ENCODE assay signal across 28 cellular contexts in the genomic region with DNA sequence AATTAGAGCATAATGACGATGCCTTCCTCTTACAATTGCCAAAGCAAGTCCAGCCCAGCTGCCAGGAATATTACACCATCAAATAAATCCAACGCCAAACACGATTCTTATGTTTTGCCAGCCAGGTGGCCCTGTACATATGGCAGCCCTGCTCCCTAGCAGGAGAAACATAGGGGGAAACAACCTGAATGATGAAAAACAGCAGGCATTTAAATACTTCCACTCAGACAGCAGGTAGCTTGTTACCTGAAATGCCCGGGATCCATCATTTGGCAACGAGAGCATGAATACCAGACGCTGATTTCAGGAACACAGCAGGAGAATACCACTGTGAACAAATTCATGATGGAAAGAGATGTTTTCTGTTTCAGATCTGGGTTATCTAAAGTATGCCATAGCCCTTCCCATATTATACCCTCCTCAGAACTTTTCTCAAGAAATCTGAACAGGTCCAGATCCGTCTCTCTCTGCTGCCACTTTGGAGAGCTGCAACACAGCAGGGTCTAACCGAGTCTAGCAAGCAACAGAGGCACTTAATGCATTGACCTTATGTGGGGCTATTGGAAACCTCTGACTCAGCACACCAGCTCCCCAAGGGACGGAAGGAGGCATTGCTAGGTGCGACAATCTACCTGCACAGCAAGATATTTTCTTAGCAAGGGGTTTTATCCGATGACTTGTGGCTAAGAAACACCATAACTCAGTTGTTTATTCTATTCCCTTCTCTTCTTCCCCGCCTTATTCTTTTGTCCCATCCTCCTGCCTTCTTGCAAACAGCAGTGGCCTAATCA.
DNase-seq lines count a peak whose midpoint lies in the region; ATAC-seq, FAIRE-seq and TF ChIP-seq lines count a peak whose summit lies in the region.
"Had no signal": no experiment of that assay in that cellular context is flagged by ENCODE, and none has a peak within 500 bp of the region (broad histone marks: within the 10 kb centered on the region; RNA-seq: fewer than 3 reads in every experiment).

No MANE protein-coding gene starts in this region.

- FAIRE-seq in K562 (lab: Jason Lieb, UNC): no peak
- FAIRE-seq: bronchial epithelial cell, GM12891 had no signal

- TF ChIP-seq CTCF in GM12865 (IDR thresholded peaks at IDR 0.05; ENCODE audit: insufficient read depth, low read depth, low read length, missing control alignments) (peak; percentile 16), K562 (IDR thresholded peaks at IDR 0.05 in 2 of 3, conservative IDR thresholded peaks at IDR 0.05 in 1 of 3; ENCODE audit: insufficient read depth in 2 of 3, low read depth in 1 of 3, low read length in 3 of 3) (peak in 1 of 3 experiments; percentile 15; a peak in 1 of 6 replicates), thyroid gland (IDR thresholded peaks at IDR 0.05) (no peak)

- TF ChIP-seq EP300 in K562 (IDR thresholded peaks at IDR 0.05; ENCODE audit: low read length): no peak

- in situ Hi-C loops in K562 (cut with MboI): no loop called here

- no peak overlapping the region for H3K9ac ChIP-seq in K562 (ENCODE audit: insufficient read depth in 1 of 2, low read depth in 2 of 2, low read length in 2 of 2)

- WGBS in K562 (ENCODE audit: insufficient coverage, low coverage, missing lambda C conversion rate): 0% methylated on average over 12 of the region's 12 CpGs
- 63 to 67% methylated on average over 12 of the region's 12 CpGs for WGBS in thyroid gland, 2 donors

- H4K20me1 ChIP-seq in K562 (replicated peaks; ENCODE audit: control insufficient read depth, insufficient read depth, low read length): no peaks in the 10 kb centered on the region

- H3K27me3 ChIP-seq in K562 (ENCODE audit: control insufficient read depth in 2 of 2, insufficient read depth in 2 of 2, low read length in 2 of 2) (no peaks in the 10 kb centered on the region), thyroid gland (no peaks in the 10 kb centered on the region)
- H3K27me3 ChIP-seq: tibial nerve had no signal

- H3K4me3 ChIP-seq in GM12865 (ENCODE audit: low read depth, low read length): no peak overlapping the region
- no peak overlapping the region for H3K4me3 ChIP-seq in K562
- no peak overlapping the region for H3K4me3 ChIP-seq in thyroid gland (replicated peaks in 1 of 3)
- H3K4me3 ChIP-seq: tibial nerve had no signal

- intact Hi-C loops in K562 (cut with micrococcal nuclease): no loop called here
- intact Hi-C loops in thyroid gland (cut with DNase I): no loop called here

- H3K9me1 ChIP-seq in K562 (ENCODE audit: control insufficient read depth, insufficient read depth, low read length): no peaks in the 10 kb centered on the region

- ATAC-seq in K562 (no peak), GM19023 (IDR thresholded peaks at IDR 0.05; ENCODE audit: unreplicated experiment) (no peak)
- ATAC-seq: left colon; natural killer cell treated with Interleukin-12 subunit alpha and Interleukin-12 subunit beta and Interleukin-15 and Interleukin-18, amount 100 ng/mL, for 72 hours had no signal

- no peaks in the 10 kb centered on the region for H3K9me3 ChIP-seq in K562 (replicated peaks; ENCODE audit: control insufficient read depth, insufficient read depth, low read depth, low read length)
- H3K9me3 ChIP-seq in thyroid gland: no peaks in the 10 kb centered on the region
- H3K9me3 ChIP-seq: tibial nerve had no signal

- CTCF ChIA-PET in HEK293T (lab: Yijun Ruan, JAX): interaction anchor here (1.0 kb wide), 1 partner anchor 10 kb away, joined by 3 read pairs; no protein-coding TSS in a partner anchor
- CTCF ChIA-PET in K562 (lab: Yijun Ruan, JAX; ENCODE audit: low intra/inter-chr PET ratio): no interaction called here

- TF ChIP-seq RAD21 in K562 (CRISPR knock-in tag; conservative IDR thresholded peaks at IDR 0.05 in 1 of 2, IDR thresholded peaks at IDR 0.05 in 1 of 2): no peak

- H3K36me3 ChIP-seq in K562 (ENCODE audit: control insufficient read depth, insufficient read depth, low read length) (no peaks in the 10 kb centered on the region), thyroid gland (no peaks in the 10 kb centered on the region)
- H3K36me3 ChIP-seq: tibial nerve had no signal

- H3K4me1 ChIP-seq in K562 (replicated peaks in 1 of 2; ENCODE audit: control insufficient read depth in 2 of 2, insufficient read depth in 2 of 2, low read length in 2 of 2) (no peaks in the 10 kb centered on the region), thyroid gland (no peaks in the 10 kb centered on the region)
- H3K4me1 ChIP-seq: tibial nerve had no signal

- peak; percentile 9 for DNase-seq in GM12865 (ENCODE audit: low read depth)
- DNase-seq in HEK293T (ENCODE audit: extremely low spot score): peak; percentile 30
- no peak for DNase-seq in K562 (ENCODE audit: extremely low read depth in 1 of 4, low spot score in 3 of 4)
- DNase-seq in left kidney (ENCODE audit: low read depth, low spot score): peak; percentile 9
- no peak for DNase-seq in NCI-H1092 (lab: John Stamatoyannopoulos, UW)
- DNase-seq in thyroid gland: no peak
- DNase-seq: activated CD4-positive, alpha-beta T cell treated with anti-CD3 and anti-CD28 coated beads, Interleukin-2, amount 10 ng/mL, durations not matched to agents 24 days and 14 days; activated gamma-delta T cell; AML-193; dermis blood vessel endothelial cell; EL; foreskin fibroblast; HFFc6; hypothalamus; left colon; NCI-H187; NCI-H510A treated with DMSO at 0.1 percent for 48 hours; posterior cingulate gyrus; SHP77 treated with DMSO at 0.1 percent for 48 hours; stimulated activated CD4-positive, alpha-beta T cell treated with anti-CD3 and anti-CD28 coated beads, Interleukin-2, amount 100 ng/mL, for 24 hours; stimulated activated naive CD4-positive, alpha-beta T cell treated with Interleukin-2 at 50 U/mL for 16 hours; T-helper 1 cell had no signal

- H3K4me2 ChIP-seq in K562 (ENCODE audit: insufficient read depth, low read length): no peak overlapping the region

- no peaks in the 10 kb centered on the region for H3K79me2 ChIP-seq in K562 (ENCODE audit: control insufficient read depth, insufficient read depth, low read length)

- no TSS peak for BruUV-seq in K562 (replicated peaks; lab: Mats Ljungman, UMichigan)

- no peak overlapping the region for H2AFZ ChIP-seq in K562 (ENCODE audit: low read depth, low read length)

- H3K27ac ChIP-seq in K562 (ENCODE audit: extremely low read depth, low read depth, low read length) (no peak overlapping the region), thyroid gland (no peak overlapping the region)
- H3K27ac ChIP-seq: epithelial cell of prostate, tibial nerve had no signal

- POLR2A ChIA-PET in HEK293T (lab: Yijun Ruan, JAX): no interaction called here
- POLR2A ChIA-PET in K562 (lab: Yijun Ruan, JAX): interaction anchor here (0.7 kb wide), 1 partner anchor 24 kb away, joined by 3 read pairs; no protein-coding TSS in a partner anchor

- TF ChIP-seq POLR2A in K562 (conservative IDR thresholded peaks at IDR 0.05): no peak
- TF ChIP-seq POLR2A in thyroid gland (IDR thresholded peaks at IDR 0.05): no peak

TF ChIP-seq in HEK293T, 16 proteins besides CTCF, POLR2A, EP300 and RAD21 (continues in another document):
- no peak for TF ChIP-seq HDGF (IDR thresholded peaks at IDR 0.05; ENCODE audit: borderline replicate concordance)
- TF ChIP-seq NFRKB (IDR thresholded peaks at IDR 0.05): no peak
- TF ChIP-seq BHLHE40 (IDR thresholded peaks at IDR 0.05; ENCODE audit: borderline replicate concordance): no peak
- TF ChIP-seq L3MBTL2 (conservative IDR thresholded peaks at IDR 0.05): no peak
- TF ChIP-seq SP1 (IDR thresholded peaks at IDR 0.05): no peak
- no peak for TF ChIP-seq ARNT (IDR thresholded peaks at IDR 0.05)
- TF ChIP-seq CTBP1 (IDR thresholded peaks at IDR 0.05; ENCODE audit: borderline replicate concordance): no peak
- no peak for TF ChIP-seq ELF4 (IDR thresholded peaks at IDR 0.05)
- no peak for TF ChIP-seq FOXM1 (IDR thresholded peaks at IDR 0.05; ENCODE audit: borderline replicate concordance)
- TF ChIP-seq, protein P1, sequence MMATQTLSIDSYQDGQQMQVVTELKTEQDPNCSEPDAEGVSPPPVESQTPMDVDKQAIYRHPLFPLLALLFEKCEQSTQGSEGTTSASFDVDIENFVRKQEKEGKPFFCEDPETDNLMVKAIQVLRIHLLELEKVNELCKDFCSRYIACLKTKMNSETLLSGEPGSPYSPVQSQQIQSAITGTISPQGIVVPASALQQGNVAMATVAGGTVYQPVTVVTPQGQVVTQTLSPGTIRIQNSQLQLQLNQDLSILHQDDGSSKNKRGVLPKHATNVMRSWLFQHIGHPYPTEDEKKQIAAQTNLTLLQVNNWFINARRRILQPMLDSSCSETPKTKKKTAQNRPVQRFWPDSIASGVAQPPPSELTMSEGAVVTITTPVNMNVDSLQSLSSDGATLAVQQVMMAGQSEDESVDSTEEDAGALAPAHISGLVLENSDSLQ (IDR thresholded peaks at IDR 0.05): no peak
- TF ChIP-seq FOXA1 (IDR thresholded peaks at IDR 0.05): no peak
- TF ChIP-seq TARDBP (IDR thresholded peaks at IDR 0.05): no peak
- TF ChIP-seq LEF1 (IDR thresholded peaks at IDR 0.05; ENCODE audit: borderline replicate concordance): no peak
- TF ChIP-seq ZNF384 (IDR thresholded peaks at IDR 0.05): no peak

TF ChIP-seq in K562, 482 proteins besides CTCF, POLR2A, EP300 and RAD21:
- TF ChIP-seq HMG20A (CRISPR knock-in tag; conservative IDR thresholded peaks at IDR 0.05) (no peak), ZNF316 (IDR thresholded peaks at IDR 0.05) (peak; percentile 19; the same call in 1 of the 2 replicates)

Comparison
In these comparisons a context has a peak if more than half of its experiments do, and no peak if none do; other contexts are left out.
1. DNase-seq: peak in GM12865 (single experiment), HEK293T (single experiment) and left kidney (single experiment); none in K562 (0 of 4), NCI-H1092 (single experiment) and thyroid gland (0 of 2).